ENCODE assay signal across 13 cellular contexts in genomic region chr9:79592736-79593493, GRCh38. TPM values are rescaled to one million over a fixed set of nuclear protein-coding genes. Genes with fewer than 3 reads are reported as not detected.
DNase-seq lines count a peak whose midpoint lies in the region; ATAC-seq, FAIRE-seq and TF ChIP-seq lines count a peak whose summit lies in the region.
"Had no signal": no experiment of that assay in that cellular context is flagged by ENCODE, and none has a peak within 500 bp of the region (broad histone marks: within the 10 kb centered on the region; RNA-seq: fewer than 3 reads in every experiment).

No MANE protein-coding gene starts in this region.

- H3K9ac ChIP-seq in kidney (ENCODE audit: low read length in 2 of 2), result no peak overlapping the region

- peak overlapping the region; percentile 19 for H3K27ac Mint-ChIP-seq in activated T-helper 1 cell treated with anti-CD3 and anti-CD28 coated beads, Interleukin-12 subunit alpha, Interleukin-12 subunit beta, Interleukin-2, Interleukin-4 antibody, amounts not matched to agents 30 ng/mL and 10 ng/mL and 1 ng/mL, durations not matched to agents 14 hours and 24 hours and 36 hours
- H3K27ac Mint-ChIP-seq: H9 had no signal

- H3K4me3 ChIP-seq in WERI-Rb-1 (ENCODE audit: low read depth, low read length) (no peak overlapping the region), kidney (ENCODE audit: low read length in 2 of 2) (no peak overlapping the region)
- H3K4me3 ChIP-seq: suprapubic skin had no signal

- intact Hi-C loops in activated T-helper 1 cell treated with anti-CD3 and anti-CD28 coated beads, Interleukin-12 subunit alpha, Interleukin-12 subunit beta, Interleukin-2, Interleukin-4 antibody, amounts not matched to agents 30 ng/mL and 10 ng/mL and 1 ng/mL, durations not matched to agents 14 hours and 24 hours and 36 hours (cut with micrococcal nuclease), result loop anchor here (1.0 kb wide), 3 partner anchors 9 to 38 kb away; partner anchors contain the start of gene TLE4
- intact Hi-C loops in kidney (cut with DNase I), result no loop called here

- H3K27ac ChIP-seq in WERI-Rb-1 (no peak overlapping the region), kidney (ENCODE audit: low read depth in 2 of 2, low read length in 2 of 2) (no peak overlapping the region)
- H3K27ac ChIP-seq: 22Rv1, suprapubic skin had no signal

- H3K4me1 Mint-ChIP-seq in activated T-helper 1 cell treated with anti-CD3 and anti-CD28 coated beads, Interleukin-12 subunit alpha, Interleukin-12 subunit beta, Interleukin-2, Interleukin-4 antibody, amounts not matched to agents 30 ng/mL and 10 ng/mL and 1 ng/mL, durations not matched to agents 14 hours and 24 hours and 36 hours (ENCODE audit: low read depth), result peaks cover 49% of the 10 kb centered on the region
- H3K4me1 Mint-ChIP-seq: H9 had no signal

- H3K36me3 ChIP-seq in WERI-Rb-1 (no peaks in the 10 kb centered on the region), kidney (ENCODE audit: control insufficient read depth in 1 of 2, insufficient read depth in 2 of 2, low read length in 2 of 2) (no peaks in the 10 kb centered on the region)

- peaks cover 18% of the 10 kb centered on the region for H3K36me3 Mint-ChIP-seq in activated T-helper 1 cell treated with anti-CD3 and anti-CD28 coated beads, Interleukin-12 subunit alpha, Interleukin-12 subunit beta, Interleukin-2, Interleukin-4 antibody, amounts not matched to agents 30 ng/mL and 10 ng/mL and 1 ng/mL, durations not matched to agents 14 hours and 24 hours and 36 hours (ENCODE audit: low read depth)

- no peaks in the 10 kb centered on the region for H3K9me3 Mint-ChIP-seq in activated T-helper 1 cell treated with anti-CD3 and anti-CD28 coated beads, Interleukin-12 subunit alpha, Interleukin-12 subunit beta, Interleukin-2, Interleukin-4 antibody, amounts not matched to agents 30 ng/mL and 10 ng/mL and 1 ng/mL, durations not matched to agents 14 hours and 24 hours and 36 hours
- H3K9me3 Mint-ChIP-seq: H9 had no signal

- no peaks in the 10 kb centered on the region for H3K4me1 ChIP-seq in kidney (ENCODE audit: control insufficient read depth in 1 of 2, insufficient read depth in 1 of 2, low read depth in 1 of 2, low read length in 2 of 2)

- ATAC-seq in HG03354 (IDR thresholded peaks at IDR 0.05; ENCODE audit: poor library complexity, severe bottlenecking, unreplicated experiment), result peak; percentile 35

- H3K9me3 ChIP-seq in WERI-Rb-1 (ENCODE audit: severe bottlenecking) (no peaks in the 10 kb centered on the region), kidney (ENCODE audit: control insufficient read depth in 1 of 2, low read length in 2 of 2) (no peaks in the 10 kb centered on the region)
- H3K9me3 ChIP-seq: suprapubic skin had no signal

- H3K4me3 Mint-ChIP-seq in activated T-helper 1 cell treated with anti-CD3 and anti-CD28 coated beads, Interleukin-12 subunit alpha, Interleukin-12 subunit beta, Interleukin-2, Interleukin-4 antibody, amounts not matched to agents 30 ng/mL and 10 ng/mL and 1 ng/mL, durations not matched to agents 14 hours and 24 hours and 36 hours, result no peak overlapping the region
- H3K4me3 Mint-ChIP-seq: H9 had no signal

- H3K27me3 ChIP-seq in WERI-Rb-1 (ENCODE audit: insufficient read depth, low read depth, severe bottlenecking), result no peaks in the 10 kb centered on the region
- H3K27me3 ChIP-seq: suprapubic skin had no signal

- TF ChIP-seq CTCF in WERI-Rb-1 (IDR thresholded peaks at IDR 0.05; ENCODE audit: low read depth, low read length) (no peak), kidney (IDR thresholded peaks at IDR 0.05; ENCODE audit: borderline replicate concordance, extremely low read depth, insufficient read depth) (no peak)

- peaks cover 16% of the 10 kb centered on the region for H3K27me3 Mint-ChIP-seq in activated T-helper 1 cell treated with anti-CD3 and anti-CD28 coated beads, Interleukin-12 subunit alpha, Interleukin-12 subunit beta, Interleukin-2, Interleukin-4 antibody, amounts not matched to agents 30 ng/mL and 10 ng/mL and 1 ng/mL, durations not matched to agents 14 hours and 24 hours and 36 hours (ENCODE audit: insufficient read depth)

- no peak for FAIRE-seq in kidney (lab: Jason Lieb, UNC)

- DNase-seq in NOMO-1 treated with DMSO at 0.1 percent for 48 hours (lab: John Stamatoyannopoulos, UW; ENCODE audit: unreplicated experiment) (peak; percentile 25), NOMO-1 treated with dmso at 0.1 percent for 144 hours (lab: John Stamatoyannopoulos, UW; ENCODE audit: unreplicated experiment) (no peak), pons (ENCODE audit: low spot score) (peak; percentile 70), WERI-Rb-1 (no peak), kidney (no peak), NCI-H2171 (lab: John Stamatoyannopoulos, UW) (no peak)
- DNase-seq in activated T-helper 1 cell treated with anti-CD3 and anti-CD28 coated beads, Interleukin-12 subunit alpha, Interleukin-12 subunit beta, Interleukin-2, Interleukin-4 antibody, amounts not matched to agents 30 ng/mL and 10 ng/mL and 1 ng/mL, durations not matched to agents 14 hours and 24 hours and 36 hours (ENCODE audit: low spot score), result peak; percentile 14
- DNase-seq: H9, midbrain, NCI-H82 had no signal

RNA-seq across cellular contexts. Expression of gene TLE4, which starts 21.1 kb away (rescaled TPM):
- total RNA-seq in activated T-helper 1 cell treated with anti-CD3 and anti-CD28 coated beads, Interleukin-12 subunit alpha, Interleukin-12 subunit beta, Interleukin-2, Interleukin-4 antibody, amounts not matched to agents 30 ng/mL and 10 ng/mL and 1 ng/mL, durations not matched to agents 14 hours and 24 hours and 36 hours, result 25.1 and 25.4 TPM in 2 replicates
- 35.7 TPM for total RNA-seq in kidney
- polyA plus RNA-seq in kidney (ENCODE audit: insufficient read depth, low read depth, low replicate concordance), result 5.5 TPM

Comparison
In these comparisons a context has a peak if more than half of its experiments do, and no peak if none do; other contexts are left out.
1. DNase-seq: peak in NOMO-1 treated with DMSO at 0.1 percent for 48 hours (single experiment), activated T-helper 1 cell treated with anti-CD3 and anti-CD28 coated beads, Interleukin-12 subunit alpha, Interleukin-12 subunit beta, Interleukin-2, Interleukin-4 antibody, amounts not matched to agents 30 ng/mL and 10 ng/mL and 1 ng/mL, durations not matched to agents 14 hours and 24 hours and 36 hours (single experiment) and pons (single experiment); none in NOMO-1 treated with dmso at 0.1 percent for 144 hours (single experiment), WERI-Rb-1 (single experiment), kidney (single experiment) and NCI-H2171 (single experiment).